Comparison of ENCODE assay signal across 17 cellular contexts in genomic region chr2:98778153-98778552, GRCh38. TPM values are rescaled to one million over a fixed set of nuclear protein-coding genes. Genes with fewer than 3 reads are reported as not detected.
A peak's percentile ranks its signal among the peaks of the same experiment; 100 is the strongest.
DNase-seq lines count a peak whose midpoint lies in the region; ATAC-seq and TF ChIP-seq lines count a peak whose summit lies in the region.
"Had no signal": no experiment of that assay in that cellular context is flagged by ENCODE, and none has a peak within 500 bp of the region (broad histone marks: within the 10 kb centered on the region; RNA-seq: fewer than 3 reads in every experiment).

No MANE protein-coding gene starts in this region.

- no peaks in the 10 kb centered on the region for H3K36me3 ChIP-seq in adrenal gland (replicated peaks in 1 of 2)
- H3K36me3 ChIP-seq: BLaER1, HAP-1 had no signal

- no peak overlapping the region for H3K27ac ChIP-seq in adrenal gland
- H3K27ac ChIP-seq: BLaER1, C4-2B had no signal

- no peaks in the 10 kb centered on the region for H3K4me1 ChIP-seq in adrenal gland (replicated peaks in 1 of 2)
- H3K4me1 ChIP-seq: HAP-1 had no signal

- peak; percentile 15 for DNase-seq in NCI-H146 (lab: John Stamatoyannopoulos, UW)
- DNase-seq in NCI-H146 treated with DMSO at 0.1 percent for 48 hours (lab: John Stamatoyannopoulos, UW; ENCODE audit: unreplicated experiment), result no peak
- DNase-seq in A172 (ENCODE audit: low spot score), result peak; percentile 10
- no peak for DNase-seq in adrenal gland
- DNase-seq: 8988T; Caco-2; CD4-positive, CD25-positive, alpha-beta regulatory T cell; CD8-positive, alpha-beta T cell; DMS153; DND-41; GOT3; HFFc6 had no signal

- 67 to 80% (median 75%) methylated on average over 4 of the region's 4 CpGs for WGBS in adrenal gland, 4 donors

- intact Hi-C loops in adrenal gland (cut with DNase I), result no loop called here

- no peak for TF ChIP-seq CTCF in adrenal gland (IDR thresholded peaks at IDR 0.05)

- no peak for ATAC-seq in HG02642 (IDR thresholded peaks at IDR 0.05; ENCODE audit: poor library complexity, unreplicated experiment)
- ATAC-seq: CD8-positive, alpha-beta T cell had no signal

- H3K27me3 ChIP-seq in adrenal gland, result no peaks in the 10 kb centered on the region
- H3K27me3 ChIP-seq: BLaER1 had no signal

- H3K4me3 ChIP-seq in adrenal gland, result no peak overlapping the region
- H3K4me3 ChIP-seq: BLaER1, HAP-1 had no signal

- peak; percentile 70 for TF ChIP-seq EP300 in Ishikawa (IDR thresholded peaks at IDR 0.05; ENCODE audit: borderline replicate concordance)

- H3K9me3 ChIP-seq in adrenal gland (replicated peaks in 1 of 3), result no peaks in the 10 kb centered on the region
- H3K9me3 ChIP-seq: HAP-1 had no signal

- TF ChIP-seq RAD21 in Ishikawa (IDR thresholded peaks at IDR 0.05; ENCODE audit: low read depth), result no peak

- no peak for TF ChIP-seq POLR2A in adrenal gland (IDR thresholded peaks at IDR 0.05)

TF ChIP-seq in Ishikawa, 13 proteins besides CTCF, POLR2A, EP300 and RAD21:
- no peak for TF ChIP-seq MAX (IDR thresholded peaks at IDR 0.05)
- TF ChIP-seq YY1 (IDR thresholded peaks at IDR 0.05; ENCODE audit: low read depth), result no peak
- peak; percentile 45 for TF ChIP-seq CEBPB (IDR thresholded peaks at IDR 0.05)
- TF ChIP-seq TCF12 (IDR thresholded peaks at IDR 0.05; ENCODE audit: low read depth), result peak; percentile 84
- TF ChIP-seq NFIC (IDR thresholded peaks at IDR 0.05), result peak; percentile 90
- TF ChIP-seq REST (IDR thresholded peaks at IDR 0.05; ENCODE audit: low read depth), result no peak
- TF ChIP-seq ZBTB7A (IDR thresholded peaks at IDR 0.05; ENCODE audit: low read depth), result no peak
- no peak; the same call in 1 of the 2 replicates for TF ChIP-seq FOXM1 (IDR thresholded peaks at IDR 0.05; ENCODE audit: borderline replicate concordance, low read depth)
- peak; percentile 44 for TF ChIP-seq USF1 (IDR thresholded peaks at IDR 0.05)
- no peak for TF ChIP-seq CREB1 (IDR thresholded peaks at IDR 0.05; ENCODE audit: low read depth)
- TF ChIP-seq TAF1 (IDR thresholded peaks at IDR 0.05; ENCODE audit: low read depth), result no peak
- TF ChIP-seq TEAD4 (IDR thresholded peaks at IDR 0.05), result peak; percentile 44
- no peak for TF ChIP-seq EGR1 (IDR thresholded peaks at IDR 0.05)

RNA-seq across cellular contexts. Expression of gene MGAT4A, which starts 47.2 kb away (rescaled TPM):
- 8.0 and 15.5 TPM in 2 replicates for total RNA-seq in A172 (2014; rRNA removed; shearing (Covaris generic))
- 10 to 100 TPM in 7 of 8 donors, 1 to 10 TPM in 1; 5.7 to 34.4 (median 24.7) TPM for total RNA-seq in adrenal gland
- 10 to 100 TPM in 1 of 3 donors, 1 to 10 TPM in 2; 5.9 to 14.4 (median 9.7) TPM for polyA plus RNA-seq in adrenal gland

Comparison
In these comparisons a context has a peak if more than half of its experiments do, and no peak if none do; other contexts are left out.
1. DNase-seq: peak in NCI-H146 (single experiment) and A172 (single experiment); none in NCI-H146 treated with DMSO at 0.1 percent for 48 hours (single experiment) and adrenal gland (0 of 7).